ENCODE assay signal across 9 cellular contexts in the genomic region with DNA sequence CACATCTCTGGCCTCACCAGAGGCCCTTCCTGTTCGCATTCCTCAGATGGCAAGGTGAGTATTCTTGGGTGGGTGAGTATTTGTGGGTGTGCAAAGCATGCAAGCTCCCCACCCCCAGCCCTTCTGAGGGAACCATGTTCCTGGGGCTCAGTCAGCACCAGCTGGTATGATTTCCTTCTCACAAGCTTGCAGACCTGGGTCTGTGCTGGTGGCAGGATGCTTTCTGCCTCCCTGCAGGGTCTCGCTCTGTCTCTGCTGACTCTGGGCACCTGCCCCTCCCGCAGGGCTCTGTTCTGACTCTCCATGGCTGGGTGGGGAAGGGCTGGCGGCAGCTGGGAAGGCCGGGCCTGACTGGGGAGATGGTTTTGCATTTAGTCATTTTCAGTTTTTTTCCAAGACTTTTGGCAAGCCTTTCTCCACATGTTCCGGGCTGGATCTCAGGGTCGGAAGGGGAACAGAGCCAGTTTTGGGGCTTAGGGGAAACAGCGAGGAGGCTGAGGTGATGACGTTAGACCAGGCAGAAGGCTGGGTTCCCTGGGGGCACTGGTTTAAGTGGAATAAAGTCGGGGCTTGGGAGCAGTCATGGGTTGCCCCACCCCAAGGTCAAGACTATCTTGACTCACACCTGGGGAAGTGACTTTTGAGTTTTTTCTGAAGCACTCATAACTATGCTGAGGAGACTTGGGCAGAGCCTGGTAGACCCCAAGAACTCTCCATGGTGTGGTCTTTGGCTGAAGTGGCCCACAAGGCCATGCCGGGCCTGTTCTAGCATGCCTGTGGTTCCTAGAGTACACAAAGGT. TPM values are rescaled to one million over a fixed set of nuclear protein-coding genes. Genes with fewer than 3 reads are reported as not detected.
A peak's percentile ranks its signal among the peaks of the same experiment; 100 is the strongest.
DNase-seq lines count a peak whose midpoint lies in the region; ATAC-seq and TF ChIP-seq lines count a peak whose summit lies in the region.
"Had no signal": no experiment of that assay in that cellular context is flagged by ENCODE, and none has a peak within 500 bp of the region (broad histone marks: within the 10 kb centered on the region; RNA-seq: fewer than 3 reads in every experiment).

No MANE protein-coding gene starts in this region.

- no peak for TF ChIP-seq CTCF in psoas muscle (IDR thresholded peaks at IDR 0.05)

- WGBS in psoas muscle, 3 donors: 37 to 51% (median 39%) methylated on average over 11 of the region's 11 CpGs

- H3K27me3 ChIP-seq in psoas muscle (ENCODE audit: insufficient read depth in 3 of 3, low read length in 2 of 3): peaks cover 0 to 6% (median 2%) of the 10 kb centered on the region in 3 donors

- TF ChIP-seq POLR2A in erythroblast (IDR thresholded peaks at IDR 0.05; ENCODE audit: low read length): no peak

- H3K36me3 ChIP-seq in psoas muscle (ENCODE audit: insufficient read depth in 1 of 2, low read depth in 1 of 2): no peaks in the 10 kb centered on the region

- DNase-seq in AG20443 (ENCODE audit: low spot score) (peak; percentile 94), NCI-H446 (lab: John Stamatoyannopoulos, UW) (peak; percentile 93 to 97), fibroblast of peridontal ligament (ENCODE audit: extremely low read depth) (peak; percentile 97), psoas muscle (peak; percentile 76 to 83), erythroblast (lab: John Stamatoyannopoulos, UW) (no peak)
- DNase-seq in activated naive CD4-positive, alpha-beta T cell treated with anti-CD3 and anti-CD28 coated beads, Interleukin-2, amount 50 U/mL, for 16 hours: no peak
- DNase-seq in stimulated activated CD4-positive, alpha-beta T cell treated with anti-CD3 and anti-CD28 coated beads, Interleukin-2, amount 100 ng/mL, for 24 hours: no peak
- DNase-seq: DMS153 had no signal

- no peak overlapping the region for H3K4me3 ChIP-seq in psoas muscle

- ATAC-seq in psoas muscle (peak in 3 of 4 donors; percentile 60 to 63 (median 62)), HG03135 (IDR thresholded peaks at IDR 0.05; ENCODE audit: unreplicated experiment) (no peak)

- H3K9me3 ChIP-seq in psoas muscle: no peaks in the 10 kb centered on the region

- H3K27ac ChIP-seq in psoas muscle: no peak overlapping the region

- no peaks in the 10 kb centered on the region for H3K4me1 ChIP-seq in psoas muscle

- intact Hi-C loops in psoas muscle (cut with DNase I): no loop called here

RNA-seq across cellular contexts. Expression of a gene that starts 6.2 kb away (rescaled TPM):
- 10 to 100 TPM in 1 of 4 donors, 1 to 10 TPM in 3; 1.5 to 14.6 (median 5.1) TPM for total RNA-seq in psoas muscle
- polyA plus RNA-seq in psoas muscle: 1 to 10 TPM; 1.1 to 2.8 (median 1.5) TPM

RNA-seq across cellular contexts. Expression of a gene that starts 43.2 kb away (rescaled TPM):
- under 1 TPM; 0.44 to 0.89 (median 0.58) TPM for total RNA-seq in psoas muscle
- polyA plus RNA-seq in psoas muscle: under 1 TPM; 0.14 to 0.32 (median 0.27) TPM

Comparison
In these comparisons a context has a peak if more than half of its experiments do, and no peak if none do; other contexts are left out.
1. DNase-seq: peak in AG20443 (single experiment), NCI-H446 (2 of 2), fibroblast of peridontal ligament (single experiment) and psoas muscle (2 of 2); none in activated naive CD4-positive, alpha-beta T cell treated with anti-CD3 and anti-CD28 coated beads, Interleukin-2, amount 50 U/mL, for 16 hours (single experiment), stimulated activated CD4-positive, alpha-beta T cell treated with anti-CD3 and anti-CD28 coated beads, Interleukin-2, amount 100 ng/mL, for 24 hours (0 of 2) and erythroblast (0 of 2).